ENCODE assay signal across 13 cellular contexts in genomic region chr2:55550368-55551102, GRCh38. TPM values are rescaled to one million over a fixed set of nuclear protein-coding genes. Genes with fewer than 3 reads are reported as not detected.
A peak's percentile ranks its signal among the peaks of the same experiment; 100 is the strongest.
DNase-seq lines count a peak whose midpoint lies in the region; ATAC-seq and TF ChIP-seq lines count a peak whose summit lies in the region.
"Had no signal": no experiment of that assay in that cellular context is flagged by ENCODE, and none has a peak within 500 bp of the region (broad histone marks: within the 10 kb centered on the region; RNA-seq: fewer than 3 reads in every experiment).

No MANE protein-coding gene starts in this region.

- H3K9me3 Mint-ChIP-seq in CD8-positive, alpha-beta T cell, result no peaks in the 10 kb centered on the region
- H3K9me3 Mint-ChIP-seq: naive B cell had no signal

- H3K27me3 Mint-ChIP-seq in CD8-positive, alpha-beta T cell (ENCODE audit: low read depth), result no peaks in the 10 kb centered on the region
- H3K27me3 Mint-ChIP-seq: naive B cell had no signal

- no peaks in the 10 kb centered on the region for H3K9me3 ChIP-seq in CD8-positive, alpha-beta T cell (ENCODE audit: low read length)

- DNase-seq in CD8-positive, alpha-beta T cell, result no peak
- DNase-seq in NCI-H146 (lab: John Stamatoyannopoulos, UW) (peak; percentile 24), brain pericyte (ENCODE audit: low read depth, low spot score) (peak; percentile 26), myocyte (ENCODE audit: low read depth) (peak; percentile 16), NCI-H82 treated with DMSO at 0.1 percent for 48 hours (lab: John Stamatoyannopoulos, UW; ENCODE audit: unreplicated experiment) (no peak), inferior parietal cortex (ENCODE audit: extremely low spot score) (no peak)
- DNase-seq in central memory CD4-positive, alpha-beta T cell, result no peak
- DNase-seq: activated CD4-positive, CD25-positive, alpha-beta regulatory T cell treated with anti-CD3 and anti-CD28 coated beads, Interleukin-2, amount 50 U/mL, for 72 hours; activated naive CD4-positive, alpha-beta T cell; dorsolateral prefrontal cortex; naive B cell; stimulated activated naive CD8-positive, alpha-beta T cell treated with anti-CD3 and anti-CD28 coated beads, Interleukin-15, Interleukin-2, amounts not matched to agents 100 U/mL and 50 U/mL, for 24 hours had no signal

- peaks cover 6% of the 10 kb centered on the region for H3K36me3 ChIP-seq in CD8-positive, alpha-beta T cell (ENCODE audit: insufficient read depth, low read length)

- H3K27ac Mint-ChIP-seq in CD8-positive, alpha-beta T cell, result peak overlapping the region; percentile 55

- TF ChIP-seq CTCF in CD8-positive, alpha-beta T cell (IDR thresholded peaks at IDR 0.05), result no peak

- CTCF ChIA-PET in CD8-positive, alpha-beta T cell (lab: Charles Lee), result interaction anchor here (1.7 kb wide), 1 partner anchor 11 kb away, joined by 3 read pairs; no protein-coding TSS in a partner anchor

- no peak overlapping the region for H3K4me3 Mint-ChIP-seq in CD8-positive, alpha-beta T cell
- H3K4me3 Mint-ChIP-seq: naive B cell had no signal

- H3K4me3 ChIP-seq in CD8-positive, alpha-beta T cell (ENCODE audit: low read depth, low read length), result no peak overlapping the region
- H3K4me3 ChIP-seq: dorsolateral prefrontal cortex had no signal

- POLR2A ChIA-PET in CD8-positive, alpha-beta T cell (lab: Charles Lee), result interaction anchor here (0.6 to 1.4 kb wide), 3 partner anchors 22 to 68 kb away, joined by 3 to 4 read pairs (median 3); partner anchors contain the start of gene CFAP36

- ATAC-seq in CD8-positive, alpha-beta T cell, result no peak
- ATAC-seq in HG03045 (IDR thresholded peaks at IDR 0.05; ENCODE audit: unreplicated experiment), result no peak
- ATAC-seq: stimulated activated naive CD8-positive, alpha-beta T cell treated with anti-CD3 and anti-CD28 coated beads, Interleukin-15, Interleukin-2, amounts not matched to agents 100 U/mL and 50 U/mL, for 24 hours had no signal

- H3K27ac ChIP-seq in CD8-positive, alpha-beta T cell (ENCODE audit: low read depth, low read length), result no peak overlapping the region

- H3K27me3 ChIP-seq in CD8-positive, alpha-beta T cell (ENCODE audit: insufficient read depth, low read length), result no peaks in the 10 kb centered on the region
- H3K27me3 ChIP-seq: dorsolateral prefrontal cortex had no signal

- intact Hi-C loops in CD8-positive, alpha-beta T cell (cut with DNase I, micrococcal nuclease), result no loop called here

- H3K36me3 Mint-ChIP-seq in CD8-positive, alpha-beta T cell, result peaks cover 70% of the 10 kb centered on the region

- peaks cover 13% of the 10 kb centered on the region for H3K4me1 Mint-ChIP-seq in CD8-positive, alpha-beta T cell (ENCODE audit: low read depth)

- no peaks in the 10 kb centered on the region for H3K4me1 ChIP-seq in CD8-positive, alpha-beta T cell (ENCODE audit: insufficient read depth, low read length)

RNA-seq across cellular contexts. Expression of gene CFAP36, which starts 31.0 kb away (rescaled TPM):
- 10 to 100 TPM; 28.4 to 31.3 TPM for total RNA-seq in CD8-positive, alpha-beta T cell
- 15.9 and 21.7 TPM in 2 replicates for total RNA-seq in myocyte
- polyA plus RNA-seq in myocyte (2012), result 30.7 TPM

Comparison
In these comparisons a context has a peak if more than half of its experiments do, and no peak if none do; other contexts are left out.
1. DNase-seq: peak in NCI-H146 (single experiment), brain pericyte (single experiment) and myocyte (single experiment); none in CD8-positive, alpha-beta T cell (0 of 7), central memory CD4-positive, alpha-beta T cell (single experiment), NCI-H82 treated with DMSO at 0.1 percent for 48 hours (single experiment) and inferior parietal cortex (single experiment).